In genomic region chr7:107920048-107920772, GRCh38 we compare ENCODE assay signal across 1 cellular context.
TF ChIP-seq lines count a peak whose summit lies in the region.

No MANE protein-coding gene starts in this region.

TF ChIP-seq in endothelial cell of umbilical vein, 7 proteins besides CTCF, POLR2A, EP300 and RAD21:
- TF ChIP-seq POLR2AphosphoS5 (IDR thresholded peaks at IDR 0.05; ENCODE audit: insufficient read depth, low read depth, low read length) (peak; percentile 59), JUN (IDR thresholded peaks at IDR 0.05; ENCODE audit: borderline replicate concordance, insufficient read depth, insufficient read length, low read depth) (no peak)
TF ChIP-seq in endothelial cell of umbilical vein: peak in this region for 1.
